13 cellular contexts compared by ENCODE assay signal in genomic region chr11:71373791-71374454, GRCh38.
DNase-seq lines count a peak whose midpoint lies in the region; ATAC-seq, FAIRE-seq and TF ChIP-seq lines count a peak whose summit lies in the region.
"Had no signal": no experiment of that assay in that cellular context is flagged by ENCODE, and none has a peak within 500 bp of the region (broad histone marks: within the 10 kb centered on the region; RNA-seq: fewer than 3 reads in every experiment).

No MANE protein-coding gene starts in this region.

- H3K9me3 Mint-ChIP-seq in natural killer cell: peaks cover 2 to 4% of the 10 kb centered on the region in 2 donors
- H3K9me3 Mint-ChIP-seq: dendritic cell treated with granulocyte-macrophage colony-stimulating factor and Interleukin-4, amounts not matched to agents 40 ng/mL and 50 ng/mL, for 4 days; HFFc6; neural progenitor cell had no signal

- H3K4me1 Mint-ChIP-seq in natural killer cell: no peaks in the 10 kb centered on the region
- H3K4me1 Mint-ChIP-seq: neural progenitor cell had no signal

- TF ChIP-seq CTCF in natural killer cell (IDR thresholded peaks at IDR 0.05): no peak

- ATAC-seq in GM21515 (IDR thresholded peaks at IDR 0.05; ENCODE audit: unreplicated experiment) (peak; percentile 68), HG03342 (IDR thresholded peaks at IDR 0.05; ENCODE audit: unreplicated experiment) (peak; percentile 78), natural killer cell (no peak)

- peaks cover 15 to 27% of the 10 kb centered on the region in 2 donors for H3K27me3 Mint-ChIP-seq in natural killer cell (ENCODE audit: low read depth in 2 of 2)

- H3K4me3 Mint-ChIP-seq in natural killer cell: no peak overlapping the region
- H3K4me3 Mint-ChIP-seq: dendritic cell treated with granulocyte-macrophage colony-stimulating factor and Interleukin-4, amounts not matched to agents 40 ng/mL and 50 ng/mL, for 4 days; HFFc6; neural progenitor cell; T-helper 1 cell treated with Interleukin-12 subunit alpha and Interleukin-12 subunit beta and Interleukin-4 antibody, amounts not matched to agents 30 μg/mL and 1 μg/mL, for 36 hours had no signal

- FAIRE-seq in GM18507 (lab: Jason Lieb, UNC): peak; percentile 81

- no peaks in the 10 kb centered on the region for H3K36me3 Mint-ChIP-seq in natural killer cell
- H3K36me3 Mint-ChIP-seq: neural progenitor cell had no signal

- intact Hi-C loops in natural killer cell (cut with micrococcal nuclease): no loop called here

- H3K27ac Mint-ChIP-seq in natural killer cell: no peak overlapping the region
- H3K27ac Mint-ChIP-seq: dendritic cell treated with granulocyte-macrophage colony-stimulating factor and Interleukin-4, amounts not matched to agents 40 ng/mL and 50 ng/mL, for 4 days; HFFc6; neural progenitor cell; T-helper 1 cell treated with Interleukin-12 subunit alpha and Interleukin-12 subunit beta and Interleukin-4 antibody, amounts not matched to agents 30 μg/mL and 1 μg/mL, for 36 hours had no signal

- no peak for DNase-seq in GM18507 (ENCODE audit: extremely low spot score, insufficient read length, low read depth)
- DNase-seq in germinal center (ENCODE audit: low spot score): peak; percentile 65
- DNase-seq in SIG-M5 (lab: John Stamatoyannopoulos, UW): no peak
- no peak for DNase-seq in natural killer cell
- DNase-seq in activated T-cell treated with anti-CD3 and anti-CD28 coated beads, Interleukin-2, amount 50 U/mL, for 1 hour: no peak
- no peak for DNase-seq in glomerular visceral epithelial cell (ENCODE audit: extremely low spot score)
- DNase-seq: anterior cingulate cortex, HFFc6 had no signal

Comparison
In these comparisons a context has a peak if more than half of its experiments do, and no peak if none do; other contexts are left out.
1. ATAC-seq: peak in GM21515 (single experiment) and HG03342 (single experiment); none in natural killer cell (0 of 3).